In the genomic region with DNA sequence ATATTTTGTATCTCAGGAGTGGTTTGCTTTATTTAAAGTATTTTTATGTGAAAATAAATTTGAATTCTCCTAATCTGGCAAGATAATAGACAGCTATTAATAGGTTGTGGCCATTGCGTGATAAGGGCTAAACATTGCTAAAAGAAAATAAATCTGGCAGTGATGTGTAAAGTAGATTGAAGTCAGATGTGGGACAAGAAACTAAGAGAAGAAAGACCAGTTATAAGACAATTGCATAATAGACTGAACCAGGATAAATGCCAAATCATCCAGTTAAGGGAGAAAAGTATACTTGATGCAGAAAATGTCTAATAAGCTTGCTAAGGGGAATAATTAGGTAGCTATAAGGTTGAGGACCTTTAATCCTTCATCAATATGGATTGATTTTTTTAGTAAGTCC, we compare ENCODE assay signal across 21 cellular contexts.
DNase-seq lines count a peak whose midpoint lies in the region; ATAC-seq and TF ChIP-seq lines count a peak whose summit lies in the region.
"Had no signal": no experiment of that assay in that cellular context is flagged by ENCODE, and none has a peak within 500 bp of the region (broad histone marks: within the 10 kb centered on the region; RNA-seq: fewer than 3 reads in every experiment).

No MANE protein-coding gene starts in this region.

- no CpG with 5 or more reads among the region's 1 CpG for WGBS in IMR-90 (ENCODE audit: extremely low coverage in 2 of 2, insufficient read length in 1 of 2), 2 experiments
- 100% methylated on average over 1 of the region's 1 CpG for WGBS in mesenchymal stem cell

- ATAC-seq in IMR-90 (ENCODE audit: low read depth) (no peak), GM21390 (IDR thresholded peaks at IDR 0.05; ENCODE audit: unreplicated experiment) (no peak)
- ATAC-seq: A549, mucosa of descending colon had no signal

- no peak overlapping the region for H3K56ac ChIP-seq in IMR-90 (ENCODE audit: extremely low read depth, insufficient read depth, low read length)

- H3K18ac ChIP-seq in IMR-90 (ENCODE audit: low read depth, low read length) (no peak overlapping the region), mesenchymal stem cell (ENCODE audit: low read depth in 1 of 2, low read length in 2 of 2) (no peak overlapping the region)

- dilution Hi-C loops in IMR-90 (cut with HindIII; ENCODE audit: low sequenced_read_pairs, unreplicated experiment): no loop called here

- H3K9me3 ChIP-seq in AG04450 (ENCODE audit: control insufficient read depth, insufficient read depth, low read length): no peaks in the 10 kb centered on the region
- H3K9me3 ChIP-seq in IMR-90 (ENCODE audit: control insufficient read depth, insufficient read depth, low read length): no peaks in the 10 kb centered on the region
- H3K9me3 ChIP-seq in mesenchymal stem cell (ENCODE audit: control insufficient read depth, low read length): no peaks in the 10 kb centered on the region
- H3K9me3 ChIP-seq: A549, Caco-2, colonic mucosa, mucosa of descending colon, transverse colon had no signal

- H3K9me1 ChIP-seq in IMR-90 (ENCODE audit: insufficient read depth, low read length): no peaks in the 10 kb centered on the region

- H3K27me3 ChIP-seq in AG04450 (ENCODE audit: control insufficient read depth, insufficient read depth, low read length) (no peaks in the 10 kb centered on the region), IMR-90 (ENCODE audit: control insufficient read depth, insufficient read depth, low read length) (no peaks in the 10 kb centered on the region), mesenchymal stem cell (ENCODE audit: control insufficient read depth in 1 of 2, insufficient read depth in 1 of 2, low read length in 2 of 2) (no peaks in the 10 kb centered on the region)
- H3K27me3 ChIP-seq: colonic mucosa, transverse colon had no signal

- CTCF ChIA-PET in AG04450 (lab: Charles Lee) (interaction anchor here (0.9 to 1.2 kb wide), 2 partner anchors 17 to 40 kb away, joined by 3 read pairs; no protein-coding TSS in a partner anchor), IMR-90 (lab: Yijun Ruan, JAX) (no interaction called here)

- H4K91ac ChIP-seq in IMR-90 (ENCODE audit: insufficient read depth, low read depth, low read length): no peak overlapping the region
- H4K91ac ChIP-seq in mesenchymal stem cell (ENCODE audit: low read length): no peak overlapping the region

- H2BK5ac ChIP-seq in IMR-90 (ENCODE audit: low read depth, low read length, poor library complexity, severe bottlenecking): no peak overlapping the region
- H2BK5ac ChIP-seq in mesenchymal stem cell (ENCODE audit: low read depth, low read length, poor library complexity, severe bottlenecking): no peak overlapping the region

- no peak overlapping the region for H3K23ac ChIP-seq in IMR-90 (ENCODE audit: low read depth, low read length)
- H3K23ac ChIP-seq in mesenchymal stem cell (ENCODE audit: low read length in 2 of 2): no peak overlapping the region

- no peak for TF ChIP-seq RAD21 in IMR-90 (IDR thresholded peaks at IDR 0.05; ENCODE audit: low read length)

- H3K4me2 ChIP-seq in IMR-90 (ENCODE audit: low read depth, low read length) (no peak overlapping the region), mesenchymal stem cell (ENCODE audit: low read length, poor library complexity, severe bottlenecking) (no peak overlapping the region)
- H3K4me2 ChIP-seq: A549 had no signal

- TF ChIP-seq CTCF in AG04450 (IDR thresholded peaks at IDR 0.05; ENCODE audit: low read depth, low read length) (no peak), IMR-90 (conservative IDR thresholded peaks at IDR 0.05; ENCODE audit: low read depth, low read length) (no peak)

- in situ Hi-C loops in IMR-90 (cut with MboI; ENCODE audit: low sequenced_read_pairs): no loop called here

- H2AFZ ChIP-seq in IMR-90 (replicated peaks; ENCODE audit: low read length, poor library complexity) (no peak overlapping the region), mesenchymal stem cell (ENCODE audit: low read depth, low read length) (no peak overlapping the region)

- H3K36me3 ChIP-seq in IMR-90 (ENCODE audit: control insufficient read depth, insufficient read depth, low read length) (no peaks in the 10 kb centered on the region), mesenchymal stem cell (ENCODE audit: control insufficient read depth in 1 of 2, insufficient read depth in 2 of 2, low read depth in 1 of 2, low read length in 2 of 2) (no peaks in the 10 kb centered on the region)
- H3K36me3 ChIP-seq: colonic mucosa, transverse colon, WERI-Rb-1 had no signal

- POLR2A ChIA-PET in AG04450 (lab: Yijun Ruan, JAX): no interaction called here
- POLR2A ChIA-PET in IMR-90 (lab: Charles Lee; ENCODE audit: unreplicated experiment): no interaction called here

- H3K79me1 ChIP-seq in IMR-90 (ENCODE audit: low read depth in 1 of 2, low read length in 2 of 2): peaks cover 0 to 3% of the 10 kb centered on the region in 2 experiments; a peak in 1 of 4 replicates
- no peaks in the 10 kb centered on the region for H3K79me1 ChIP-seq in mesenchymal stem cell (replicated peaks; ENCODE audit: low read length, poor library complexity, severe bottlenecking)

- no peak overlapping the region for H2BK15ac ChIP-seq in IMR-90 (ENCODE audit: low read depth, low read length)
- H2BK15ac ChIP-seq in mesenchymal stem cell (ENCODE audit: low read depth, poor library complexity, severe bottlenecking): no peak overlapping the region

- H3K4me3 ChIP-seq in AG04450 (ENCODE audit: low read depth, low read length) (no peak overlapping the region), IMR-90 (ENCODE audit: insufficient read depth, low read depth, low read length) (no peak overlapping the region), mesenchymal stem cell (ENCODE audit: insufficient read depth in 1 of 2, low read depth in 1 of 2, low read length in 2 of 2) (no peak overlapping the region)
- H3K4me3 ChIP-seq: A549, colonic mucosa, mucosa of descending colon, transverse colon had no signal

- H4K5ac ChIP-seq in IMR-90 (ENCODE audit: low read depth, low read length): no peak overlapping the region

- H2BK120ac ChIP-seq in IMR-90 (ENCODE audit: low read depth, low read length) (no peak overlapping the region), mesenchymal stem cell (ENCODE audit: low read depth, low read length) (no peak overlapping the region)

- H3K27ac ChIP-seq in AG04450 (ENCODE audit: low read depth, low read length) (no peak overlapping the region), IMR-90 (ENCODE audit: insufficient read depth, low read length) (no peak overlapping the region), mesenchymal stem cell (ENCODE audit: low read length, poor library complexity, severe bottlenecking) (no peak overlapping the region)
- H3K27ac ChIP-seq: A549, colonic mucosa, transverse colon, WERI-Rb-1 had no signal

- H2AK9ac ChIP-seq in IMR-90 (replicated peaks; ENCODE audit: low read depth, low read length, poor library complexity): no peak overlapping the region

- H4K8ac ChIP-seq in IMR-90 (ENCODE audit: low read depth in 2 of 2, low read length in 2 of 2) (no peak overlapping the region), mesenchymal stem cell (ENCODE audit: low read length) (no peak overlapping the region)

- intact Hi-C loops in IMR-90 (cut with micrococcal nuclease): loop anchor here (5.0 kb wide), 1 partner anchor 40 kb away; no protein-coding TSS in a partner anchor

- DNase-seq in AG04450 (ENCODE audit: low read depth, low spot score): peak; percentile 44
- DNase-seq in IMR-90: peak; percentile 82
- peak; percentile 88 for DNase-seq in fibroblast of gingiva (ENCODE audit: low read depth)
- no peak for DNase-seq in mesenchymal stem cell
- DNase-seq in NOMO-1 treated with dmso at 0.1 percent for 144 hours (lab: John Stamatoyannopoulos, UW; ENCODE audit: unreplicated experiment): no peak
- DNase-seq in HT-29 (ENCODE audit: low spot score): no peak
- no peak for DNase-seq in NCI-H1105 (lab: John Stamatoyannopoulos, UW)
- DNase-seq: activated CD4-positive, alpha-beta memory T cell treated with anti-CD3 and anti-CD28 coated beads, Interleukin-2, amount 10 ng/mL, durations not matched to agents 7 days and 5 days; amniotic stem cell; Caco-2; colonic mucosa; GOT3; mucosa of descending colon; NCI-H1417 treated with DMSO at 0.1 percent for 48 hours; NK-92 treated with Interleukin-12 subunit alpha and Interleukin-12 subunit beta, amount 100 ng/mL, for 24 hours; occipital lobe; small intestine; transverse colon; WERI-Rb-1 had no signal

- TF ChIP-seq POLR2A in IMR-90 (IDR thresholded peaks at IDR 0.05; ENCODE audit: low read depth, low read length): no peak

- H3K4me1 ChIP-seq in IMR-90 (ENCODE audit: control insufficient read depth, insufficient read depth, low read length) (peaks cover 4% of the 10 kb centered on the region; the same call in 1 of the 2 replicates), mesenchymal stem cell (ENCODE audit: control insufficient read depth, insufficient read depth, low read depth, low read length) (no peaks in the 10 kb centered on the region)
- H3K4me1 ChIP-seq: A549, Caco-2, colonic mucosa had no signal

- H2AK5ac ChIP-seq in IMR-90 (ENCODE audit: low read depth, low read length) (no peak overlapping the region), mesenchymal stem cell (ENCODE audit: low read length, severe bottlenecking) (no peak overlapping the region)

- no peaks in the 10 kb centered on the region for H4K20me1 ChIP-seq in IMR-90 (ENCODE audit: insufficient read depth, low read length)

- H3K9ac ChIP-seq in IMR-90 (ENCODE audit: low read depth, low read length) (no peak overlapping the region), mesenchymal stem cell (ENCODE audit: low read length) (peak overlapping the region; percentile 90)

- no peak overlapping the region for H3K14ac ChIP-seq in IMR-90 (replicated peaks; ENCODE audit: low read depth, low read length)
- no peak overlapping the region for H3K14ac ChIP-seq in mesenchymal stem cell (ENCODE audit: low read length in 2 of 2)

- BruUV-seq in IMR-90 (replicated peaks; lab: Mats Ljungman, UMichigan): no TSS peak

- H2BK12ac ChIP-seq in mesenchymal stem cell (ENCODE audit: low read length in 2 of 2): no peak overlapping the region

- no peak overlapping the region for H3K4ac ChIP-seq in IMR-90 (ENCODE audit: low read depth, low read length)
- H3K4ac ChIP-seq in mesenchymal stem cell (ENCODE audit: low read depth in 1 of 2, low read length in 2 of 2): no peak overlapping the region

- H2BK20ac ChIP-seq in IMR-90 (ENCODE audit: low read depth, low read length): no peak overlapping the region

TF ChIP-seq in IMR-90, 13 proteins besides CTCF, POLR2A, EP300 and RAD21:
- TF ChIP-seq CEBPB (IDR thresholded peaks at IDR 0.05; ENCODE audit: low read depth, low read length): peak; percentile 73
- no peak for TF ChIP-seq FOS (IDR thresholded peaks at IDR 0.05; ENCODE audit: low read depth, low read length)
- TF ChIP-seq NFE2L2 (IDR thresholded peaks at IDR 0.05; ENCODE audit: low read depth, low read length): peak; percentile 23; the same call in 1 of the 2 replicates
TF ChIP-seq in IMR-90: peak in this region for 2.

Comparison
In these comparisons a context has a peak if more than half of its experiments do, and no peak if none do; other contexts are left out.
1. DNase-seq: peak in AG04450 (single experiment), IMR-90 (single experiment) and fibroblast of gingiva (single experiment); none in mesenchymal stem cell (single experiment), NOMO-1 treated with dmso at 0.1 percent for 144 hours (single experiment), HT-29 (single experiment) and NCI-H1105 (single experiment).